ENCODE assay signal across 20 cellular contexts in the genomic region with DNA sequence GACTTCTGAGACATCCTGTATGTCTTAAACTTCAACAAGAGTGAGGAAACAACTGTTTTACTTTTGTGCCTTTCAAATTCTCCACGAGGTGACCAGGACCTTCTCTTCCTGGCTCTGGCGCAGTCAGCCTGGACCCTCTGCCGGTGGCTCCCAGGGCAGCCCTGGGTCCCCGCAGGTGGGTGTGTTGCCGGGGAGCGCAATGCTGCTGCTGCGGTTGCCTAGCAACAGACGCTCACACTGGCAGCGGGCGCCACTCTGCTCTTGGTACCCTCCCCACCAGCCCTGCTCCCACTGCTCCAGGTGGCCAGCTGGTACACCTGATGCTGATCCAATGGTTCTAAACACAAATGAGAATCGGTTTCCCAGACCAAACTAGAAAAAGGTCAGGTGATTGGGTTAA. TPM values are rescaled to one million over a fixed set of nuclear protein-coding genes. Genes with fewer than 3 reads are reported as not detected.
DNase-seq lines count a peak whose midpoint lies in the region; TF ChIP-seq lines count a peak whose summit lies in the region.
"Had no signal": no experiment of that assay in that cellular context is flagged by ENCODE, and none has a peak within 500 bp of the region (broad histone marks: within the 10 kb centered on the region; RNA-seq: fewer than 3 reads in every experiment).

No MANE protein-coding gene starts in this region.

- H3K4me3 ChIP-seq in mesenchymal stem cell (ENCODE audit: insufficient read depth in 1 of 2, low read depth in 1 of 2, low read length in 2 of 2), result no peak overlapping the region
- no peak overlapping the region for H3K4me3 ChIP-seq in right atrium auricular region
- no peak overlapping the region for H3K4me3 ChIP-seq in neuronal stem cell (ENCODE audit: low read length in 2 of 2)
- H3K4me3 ChIP-seq: tibial artery had no signal

- H3K14ac ChIP-seq in mesenchymal stem cell (ENCODE audit: low read length in 2 of 2), result no peak overlapping the region
- H3K14ac ChIP-seq in neuronal stem cell (ENCODE audit: low read length), result no peak overlapping the region

- H3K18ac ChIP-seq in mesenchymal stem cell (ENCODE audit: low read depth in 1 of 2, low read length in 2 of 2), result no peak overlapping the region
- H3K18ac ChIP-seq in neuronal stem cell (ENCODE audit: low read length), result no peak overlapping the region

- H3K27ac ChIP-seq in mesenchymal stem cell (ENCODE audit: low read length, poor library complexity, severe bottlenecking), result no peak overlapping the region
- H3K27ac ChIP-seq in right atrium auricular region, result no peak overlapping the region
- H3K27ac ChIP-seq in neuronal stem cell (replicated peaks; ENCODE audit: low read length), result no peak overlapping the region
- H3K27ac ChIP-seq: tibial artery had no signal

- H3K23ac ChIP-seq in mesenchymal stem cell (ENCODE audit: low read length in 2 of 2) (no peak overlapping the region), neuronal stem cell (ENCODE audit: low read depth, low read length, poor library complexity) (no peak overlapping the region)

- H3K79me1 ChIP-seq in mesenchymal stem cell (replicated peaks; ENCODE audit: low read length, poor library complexity, severe bottlenecking) (no peaks in the 10 kb centered on the region), neuronal stem cell (ENCODE audit: low read depth, low read length) (no peaks in the 10 kb centered on the region)

- H4K8ac ChIP-seq in mesenchymal stem cell (ENCODE audit: low read length) (no peak overlapping the region), neuronal stem cell (ENCODE audit: low read depth, low read length) (no peak overlapping the region)

- H3K9me3 ChIP-seq in mesenchymal stem cell (ENCODE audit: control insufficient read depth, low read length) (no peaks in the 10 kb centered on the region), right atrium auricular region (no peaks in the 10 kb centered on the region), neuronal stem cell (replicated peaks in 1 of 2; ENCODE audit: control insufficient read depth in 2 of 2, insufficient read depth in 1 of 2, low read depth in 1 of 2, low read length in 2 of 2) (peaks cover 4% of the 10 kb centered on the region in 2 donors)
- H3K9me3 ChIP-seq: tibial artery had no signal

- no peak overlapping the region for H2AK5ac ChIP-seq in mesenchymal stem cell (ENCODE audit: low read length, severe bottlenecking)
- no peak overlapping the region for H2AK5ac ChIP-seq in neuronal stem cell (ENCODE audit: low read depth, low read length)

- H3K9ac ChIP-seq in mesenchymal stem cell (ENCODE audit: low read length), result no peak overlapping the region
- no peak overlapping the region for H3K9ac ChIP-seq in neuronal stem cell (ENCODE audit: low read depth, low read length, poor library complexity)

- H2BK120ac ChIP-seq in mesenchymal stem cell (ENCODE audit: low read depth, low read length) (no peak overlapping the region), neuronal stem cell (ENCODE audit: low read depth, low read length) (no peak overlapping the region)

- no peak for TF ChIP-seq CTCF in right atrium auricular region (IDR thresholded peaks at IDR 0.05)

- DNase-seq in DMS79 treated with DMSO at 0.1 percent for 48 hours (lab: John Stamatoyannopoulos, UW) (peak; percentile 13), DMS79 (lab: John Stamatoyannopoulos, UW) (no peak), NAMALWA (ENCODE audit: low spot score) (peak; percentile 7), NCI-H345 treated with DMSO at 0.1 percent for 48 hours (lab: John Stamatoyannopoulos, UW; ENCODE audit: unreplicated experiment) (peak; percentile 38), mesenchymal stem cell (no peak), right atrium auricular region (ENCODE audit: low spot score) (no peak), SW 1271 (lab: John Stamatoyannopoulos, UW) (no peak), neuronal stem cell (ENCODE audit: low spot score) (no peak)
- DNase-seq: activated CD4-positive, alpha-beta T cell treated with anti-CD3 and anti-CD28 coated beads, Interleukin-2, amount 10 ng/mL, durations not matched to agents 7 days and 5 days; anterior cingulate cortex; CD8-positive, alpha-beta memory T cell; dermis blood vessel endothelial cell; glutamatergic neuron; left colon; naive B cell; NK-92 treated with Interleukin-12 subunit alpha and Interleukin-12 subunit beta, amount 100 ng/mL, for 24 hours; stimulated activated CD4-positive, alpha-beta T cell treated with anti-CD3 and anti-CD28 coated beads, Interleukin-12 subunit alpha, Interleukin-12 subunit beta, amount 100 ng/mL, for 4 hours; stimulated activated CD4-positive, alpha-beta T cell treated with anti-CD3 and anti-CD28 coated beads, Interleukin-4, amount 100 ng/mL, for 4 hours; T-helper 17 cell; tibial artery had no signal

- H2BK15ac ChIP-seq in mesenchymal stem cell (ENCODE audit: low read depth, poor library complexity, severe bottlenecking) (no peak overlapping the region), neuronal stem cell (ENCODE audit: low read length) (no peak overlapping the region)

- H2BK5ac ChIP-seq in mesenchymal stem cell (ENCODE audit: low read depth, low read length, poor library complexity, severe bottlenecking) (peak overlapping the region; percentile 22), neuronal stem cell (ENCODE audit: low read length) (no peak overlapping the region)

- H2AFZ ChIP-seq in mesenchymal stem cell (ENCODE audit: low read depth, low read length) (no peak overlapping the region), neuronal stem cell (ENCODE audit: low read length) (no peak overlapping the region)

- H3K4me2 ChIP-seq in mesenchymal stem cell (ENCODE audit: low read length, poor library complexity, severe bottlenecking) (no peak overlapping the region), neuronal stem cell (ENCODE audit: insufficient read depth, low read length, poor library complexity, severe bottlenecking) (no peak overlapping the region)

- H3K27me3 ChIP-seq in mesenchymal stem cell (ENCODE audit: control insufficient read depth in 1 of 2, insufficient read depth in 1 of 2, low read length in 2 of 2) (peaks cover 47 to 74% of the 10 kb centered on the region in 2 experiments), right atrium auricular region (peaks cover 0 to 8% of the 10 kb centered on the region in 2 donors), neuronal stem cell (ENCODE audit: control insufficient read depth in 3 of 3, insufficient read depth in 3 of 3, low read depth in 1 of 3, low read length in 3 of 3) (peaks cover 0 to 25% (median 15%) of the 10 kb centered on the region in 3 experiments)

- H2BK12ac ChIP-seq in mesenchymal stem cell (ENCODE audit: low read length in 2 of 2), result no peak overlapping the region
- no peak overlapping the region for H2BK12ac ChIP-seq in neuronal stem cell (ENCODE audit: low read length)

- peaks cover 15% of the 10 kb centered on the region for H3K4me1 ChIP-seq in mesenchymal stem cell (ENCODE audit: control insufficient read depth, insufficient read depth, low read depth, low read length)
- peaks cover 0 to 13% of the 10 kb centered on the region in 2 donors for H3K4me1 ChIP-seq in right atrium auricular region
- peaks cover 0 to 2% of the 10 kb centered on the region in 2 donors for H3K4me1 ChIP-seq in neuronal stem cell (ENCODE audit: control insufficient read depth in 2 of 2, insufficient read depth in 1 of 2, low read depth in 1 of 2, low read length in 2 of 2)

- H4K91ac ChIP-seq in mesenchymal stem cell (ENCODE audit: low read length), result no peak overlapping the region
- H4K91ac ChIP-seq in neuronal stem cell (ENCODE audit: low read depth, low read length, poor library complexity), result no peak overlapping the region

- H3K36me3 ChIP-seq in mesenchymal stem cell (ENCODE audit: control insufficient read depth in 1 of 2, insufficient read depth in 2 of 2, low read depth in 1 of 2, low read length in 2 of 2), result no peaks in the 10 kb centered on the region
- H3K36me3 ChIP-seq in right atrium auricular region, result no peaks in the 10 kb centered on the region
- H3K36me3 ChIP-seq in neuronal stem cell (replicated peaks in 1 of 2; ENCODE audit: control insufficient read depth in 2 of 2, insufficient read depth in 2 of 2, low read length in 2 of 2), result no peaks in the 10 kb centered on the region
- H3K36me3 ChIP-seq: tibial artery had no signal

- WGBS in mesenchymal stem cell, result 47% methylated on average over 11 of the region's 11 CpGs
- WGBS in neuronal stem cell (ENCODE audit: extremely low coverage in 2 of 2, insufficient read length in 2 of 2, insufficient replicate concordance in 1 of 2), 2 donors, result no CpG with 5 or more reads among the region's 11 CpGs

- H3K4ac ChIP-seq in mesenchymal stem cell (ENCODE audit: low read depth in 1 of 2, low read length in 2 of 2) (no peak overlapping the region), neuronal stem cell (ENCODE audit: low read length) (no peak overlapping the region)

RNA-seq across cellular contexts. Expression of gene GNAL, which starts 58.7 kb away (rescaled TPM):
- 0.46 TPM for polyA plus RNA-seq in mesenchymal stem cell (2013, experiment 1 of 2)
- polyA plus RNA-seq in mesenchymal stem cell (2013, experiment 2 of 2), result 0.47 TPM
- total RNA-seq in right atrium auricular region, result 1 to 10 TPM; 2.7 to 4.4 TPM
- polyA plus RNA-seq in neuronal stem cell (2013, experiment 1 of 2), result 9.6 TPM
- polyA plus RNA-seq in neuronal stem cell (2013, experiment 2 of 2), result 9.9 TPM
- polyA plus RNA-seq: CD8-positive, alpha-beta memory T cell had no signal

Comparison
In these comparisons a context has a peak if more than half of its experiments do, and no peak if none do; other contexts are left out.
1. DNase-seq: peak in DMS79 treated with DMSO at 0.1 percent for 48 hours (single experiment), NAMALWA (single experiment) and NCI-H345 treated with DMSO at 0.1 percent for 48 hours (single experiment); none in DMS79 (single experiment), mesenchymal stem cell (single experiment), right atrium auricular region (single experiment), SW 1271 (0 of 2) and neuronal stem cell (single experiment).